ENCODE assay signal across 22 cellular contexts in the genomic region with DNA sequence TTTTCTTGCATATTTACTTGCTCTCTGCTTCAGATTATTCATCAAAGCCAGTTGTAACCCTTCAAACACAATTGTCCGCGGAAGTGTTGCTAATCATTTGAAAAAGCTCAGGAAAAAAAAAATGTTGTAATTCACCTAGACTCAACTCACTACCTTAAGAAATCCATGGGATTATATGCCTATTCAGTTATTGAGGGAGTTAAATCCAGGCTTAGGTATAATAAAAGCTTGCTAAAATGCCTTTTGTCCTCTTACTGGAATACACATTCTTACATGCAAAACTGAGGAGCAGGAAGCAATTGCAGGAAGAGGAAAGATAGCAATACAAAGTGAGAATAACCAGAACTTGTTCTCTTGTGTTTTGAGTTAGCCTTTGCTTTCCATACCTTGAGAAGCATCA.
"Had no signal": no experiment of that assay in that cellular context is flagged by ENCODE, and none has a peak within 500 bp of the region (broad histone marks: within the 10 kb centered on the region; RNA-seq: fewer than 3 reads in every experiment).

No MANE protein-coding gene starts in this region.

- ATAC-seq: mucosa of descending colon; naive thymus-derived CD8-positive, alpha-beta T cell; stimulated activated naive B cell treated with anti-CD40 and anti-IgM and Interleukin-4, amounts not matched to agents 10 μg/mL and 1 μg/mL and 100 μg/mL, for 72 hours; stimulated activated naive CD8-positive, alpha-beta T cell treated with anti-CD3 and anti-CD28 coated beads, Interleukin-15, amount 100 ng/mL, for 72 hours had no signal

- H3K36me3 ChIP-seq: esophagus muscularis mucosa, neutrophil, sigmoid colon, tibial nerve had no signal

- DNase-seq: cortex of kidney; dorsolateral prefrontal cortex; effector CD8-positive, alpha-beta T cell; foreskin fibroblast; head of caudate nucleus; hippocampal formation; kidney glomerular epithelial cell; mucosa of descending colon; naive thymus-derived CD8-positive, alpha-beta T cell; posterior cingulate gyrus; sigmoid colon; stimulated activated CD4-positive, alpha-beta T cell treated with anti-CD3 and anti-CD28 coated beads, Interleukin-2, amount 100 ng/mL, for 24 hours; stimulated activated CD4-positive, alpha-beta T cell treated with anti-CD3 and anti-CD28 coated beads, Interleukin-4, amount 100 ng/mL, for 4 hours; stimulated activated naive B cell treated with anti-CD40 and anti-IgM and Interleukin-4, amounts not matched to agents 10 μg/mL and 1 μg/mL and 100 μg/mL, for 72 hours; stimulated activated naive CD8-positive, alpha-beta T cell treated with anti-CD3 and anti-CD28 coated beads, Interleukin-15, amount 100 ng/mL, for 72 hours; testis had no signal

- FAIRE-seq: endometrium, islet of Langerhans had no signal

- H3K27ac ChIP-seq: dorsolateral prefrontal cortex, esophagus muscularis mucosa, neutrophil, sigmoid colon, skin epidermis, testis, tibial nerve had no signal

- H3K27me3 ChIP-seq: dorsolateral prefrontal cortex, esophagus muscularis mucosa, sigmoid colon, testis, tibial nerve had no signal

- H3K4me3 ChIP-seq: dorsolateral prefrontal cortex, esophagus muscularis mucosa, mucosa of descending colon, sigmoid colon, skin epidermis, testis, tibial nerve had no signal

- H3K4me1 ChIP-seq: esophagus muscularis mucosa, testis, tibial nerve had no signal

- H3K9me3 ChIP-seq: esophagus muscularis mucosa, mucosa of descending colon, neutrophil, sigmoid colon, testis, tibial nerve had no signal
